Comparison of ENCODE assay signal across 9 cellular contexts in genomic region chr3:65436580-65436979, GRCh38.
A peak's percentile ranks its signal among the peaks of the same experiment; 100 is the strongest.
DNase-seq lines count a peak whose midpoint lies in the region; TF ChIP-seq lines count a peak whose summit lies in the region.
"Had no signal": no experiment of that assay in that cellular context is flagged by ENCODE, and none has a peak within 500 bp of the region (broad histone marks: within the 10 kb centered on the region; RNA-seq: fewer than 3 reads in every experiment).

No MANE protein-coding gene starts in this region.

- no peak overlapping the region for H3K4me3 Mint-ChIP-seq in MCF 10A (ENCODE audit: unreplicated experiment)
- H3K4me3 Mint-ChIP-seq in CD8-positive, alpha-beta memory T cell: no peak overlapping the region
- H3K4me3 Mint-ChIP-seq: CD8-positive, alpha-beta T cell had no signal

- no peak overlapping the region for H3K27ac Mint-ChIP-seq in MCF 10A (ENCODE audit: low read depth, unreplicated experiment)
- H3K27ac Mint-ChIP-seq in CD8-positive, alpha-beta memory T cell: no peak overlapping the region
- H3K27ac Mint-ChIP-seq: CD8-positive, alpha-beta T cell had no signal

- peak; percentile 8 for TF ChIP-seq CTCF in MCF 10A (IDR thresholded peaks at IDR 0.05; ENCODE audit: unreplicated experiment)
- no peak for TF ChIP-seq CTCF in breast epithelium (IDR thresholded peaks at IDR 0.05)
- TF ChIP-seq CTCF in OCI-LY3 (IDR thresholded peaks at IDR 0.05; ENCODE audit: low read depth, low read length): peak; percentile 87
- TF ChIP-seq CTCF in fibroblast of the aortic adventitia (IDR thresholded peaks at IDR 0.05; ENCODE audit: insufficient read depth, low read length): peak; percentile 25
- peak in 3 of 5 experiments; percentile 15 to 23 (median 16) for TF ChIP-seq CTCF in transverse colon (IDR thresholded peaks at IDR 0.05)

- H3K27ac ChIP-seq in breast epithelium (no peak overlapping the region), OCI-LY3 (ENCODE audit: low read length) (no peak overlapping the region), transverse colon (no peak overlapping the region)
- no peak overlapping the region for H3K27ac ChIP-seq in CD8-positive, alpha-beta memory T cell (ENCODE audit: low read depth, low read length)

- H3K27me3 Mint-ChIP-seq in MCF 10A (ENCODE audit: insufficient read depth, unreplicated experiment): no peaks in the 10 kb centered on the region
- no peaks in the 10 kb centered on the region for H3K27me3 Mint-ChIP-seq in CD8-positive, alpha-beta memory T cell

- no peaks in the 10 kb centered on the region for H3K4me1 ChIP-seq in breast epithelium
- peaks cover 65% of the 10 kb centered on the region for H3K4me1 ChIP-seq in OCI-LY3 (ENCODE audit: low read length)
- no peaks in the 10 kb centered on the region for H3K4me1 ChIP-seq in transverse colon
- no peaks in the 10 kb centered on the region for H3K4me1 ChIP-seq in CD8-positive, alpha-beta memory T cell (ENCODE audit: insufficient read depth, low read length)

- in situ Hi-C loops in transverse colon (cut with MboI; ENCODE audit: low pct_ligation_motif_present in 1 of 4, low pct_unique_long_range_greater_than_20kb in 1 of 4, low sequenced_read_pairs in 3 of 4): loop anchor here in 3 of 4 donors (25.0 kb wide), 2 partner anchors 301 to 899 kb away; no protein-coding TSS in a partner anchor

- H3K36me3 ChIP-seq in breast epithelium (no peaks in the 10 kb centered on the region), OCI-LY3 (replicated peaks; ENCODE audit: low read depth, low read length) (peaks cover 3% of the 10 kb centered on the region), transverse colon (no peaks in the 10 kb centered on the region)
- H3K36me3 ChIP-seq in CD8-positive, alpha-beta memory T cell (ENCODE audit: insufficient read depth, low read length): no peaks in the 10 kb centered on the region

- no peak for TF ChIP-seq POLR2A in breast epithelium (IDR thresholded peaks at IDR 0.05)
- TF ChIP-seq POLR2A in transverse colon (IDR thresholded peaks at IDR 0.05): no peak

- DNase-seq in MCF 10A (ENCODE audit: unreplicated experiment): peak; percentile 11
- no peak for DNase-seq in breast epithelium (ENCODE audit: low spot score in 2 of 2)
- DNase-seq in fibroblast of the aortic adventitia (ENCODE audit: low read depth): no peak
- no peak for DNase-seq in transverse colon
- no peak for DNase-seq in stimulated activated CD4-positive, alpha-beta T cell treated with anti-CD3 and anti-CD28 coated beads, Interleukin-1b, Interleukin-23, amount 100 ng/mL, for 48 hours
- DNase-seq in NCI-H446 treated with DMSO at 0.1 percent for 48 hours (lab: John Stamatoyannopoulos, UW): no peak
- DNase-seq in CD8-positive, alpha-beta memory T cell: no peak
- DNase-seq: CD8-positive, alpha-beta T cell had no signal

- no peak for TF ChIP-seq EP300 in transverse colon (IDR thresholded peaks at IDR 0.05; ENCODE audit: low read depth)

- CTCF ChIA-PET in MCF 10A (lab: Yijun Ruan, JAX): interaction anchor here (0.6 to 4.3 kb wide), 12 partner anchors 8 to 952 kb away, joined by 3 to 102 read pairs (median 5); no protein-coding TSS in a partner anchor
- CTCF ChIA-PET in CD8-positive, alpha-beta memory T cell (lab: Charles Lee): no interaction called here

- H3K36me3 Mint-ChIP-seq in MCF 10A (ENCODE audit: insufficient read depth, unreplicated experiment): peaks cover 6% of the 10 kb centered on the region
- no peaks in the 10 kb centered on the region for H3K36me3 Mint-ChIP-seq in CD8-positive, alpha-beta memory T cell
- H3K36me3 Mint-ChIP-seq: CD8-positive, alpha-beta T cell had no signal

- H3K4me3 ChIP-seq in breast epithelium (no peak overlapping the region), OCI-LY3 (ENCODE audit: low read length) (no peak overlapping the region), fibroblast of the aortic adventitia (ENCODE audit: low read depth, low read length) (no peak overlapping the region), transverse colon (no peak overlapping the region)
- H3K4me3 ChIP-seq in CD8-positive, alpha-beta memory T cell (ENCODE audit: low read length): no peak overlapping the region

- intact Hi-C loops in MCF 10A (cut with micrococcal nuclease): loop anchor here (1.0 to 5.0 kb wide), 3 partner anchors 94 to 903 kb away; no protein-coding TSS in a partner anchor
- intact Hi-C loops in breast epithelium (cut with DNase I; ENCODE audit: low total_unique reads): no loop called here
- intact Hi-C loops in transverse colon (cut with DNase I; ENCODE audit: low total_unique reads): no loop called here

- no peak overlapping the region for H3K4me2 ChIP-seq in OCI-LY3 (ENCODE audit: low read length)

- H3K9me3 Mint-ChIP-seq in MCF 10A (ENCODE audit: unreplicated experiment): no peaks in the 10 kb centered on the region
- H3K9me3 Mint-ChIP-seq in CD8-positive, alpha-beta memory T cell: peaks cover 0 to 8% (median 0%) of the 10 kb centered on the region in 5 donors
- H3K9me3 Mint-ChIP-seq: CD8-positive, alpha-beta T cell had no signal

- no peaks in the 10 kb centered on the region for H3K79me2 ChIP-seq in OCI-LY3 (ENCODE audit: low read length)

- no peak overlapping the region for H3K9ac ChIP-seq in OCI-LY3 (ENCODE audit: low read length)

- no peaks in the 10 kb centered on the region for H4K20me1 ChIP-seq in OCI-LY3 (ENCODE audit: insufficient read depth, low read length)

- WGBS in transverse colon (ENCODE audit: low coverage in 1 of 2), 2 donors: 29 to 52% methylated on average over 1 of the region's 1 CpG

- BruUV-seq in MCF 10A (replicated peaks; lab: Mats Ljungman, UMichigan): no TSS peak

- no peaks in the 10 kb centered on the region for H3K27me3 ChIP-seq in breast epithelium
- H3K27me3 ChIP-seq in OCI-LY3 (ENCODE audit: low read depth, low read length): no peaks in the 10 kb centered on the region
- H3K27me3 ChIP-seq in transverse colon: no peaks in the 10 kb centered on the region
- no peaks in the 10 kb centered on the region for H3K27me3 ChIP-seq in CD8-positive, alpha-beta memory T cell (ENCODE audit: insufficient read depth, low read length, poor library complexity, severe bottlenecking)

- POLR2A ChIA-PET in MCF 10A (lab: Yijun Ruan, JAX): no interaction called here
- POLR2A ChIA-PET in CD8-positive, alpha-beta memory T cell (lab: Charles Lee): no interaction called here

- H2AFZ ChIP-seq in OCI-LY3 (ENCODE audit: low read depth, low read length): no peak overlapping the region

- H3K4me1 Mint-ChIP-seq in MCF 10A (ENCODE audit: insufficient read depth, unreplicated experiment): no peaks in the 10 kb centered on the region
- no peaks in the 10 kb centered on the region for H3K4me1 Mint-ChIP-seq in CD8-positive, alpha-beta memory T cell

- H3K9me3 ChIP-seq in breast epithelium (no peaks in the 10 kb centered on the region), OCI-LY3 (ENCODE audit: insufficient read depth, low read length) (no peaks in the 10 kb centered on the region), transverse colon (no peaks in the 10 kb centered on the region)
- no peaks in the 10 kb centered on the region for H3K9me3 ChIP-seq in CD8-positive, alpha-beta memory T cell (ENCODE audit: low read length)

Comparison
In these comparisons a context has a peak if more than half of its experiments do, and no peak if none do; other contexts are left out.
1. CTCF ChIP-seq: peak in MCF 10A (single experiment), OCI-LY3 (single experiment), fibroblast of the aortic adventitia (single experiment) and transverse colon (3 of 5); none in breast epithelium (0 of 3).